ENCODE assay signal across 2 cellular contexts in the genomic region with DNA sequence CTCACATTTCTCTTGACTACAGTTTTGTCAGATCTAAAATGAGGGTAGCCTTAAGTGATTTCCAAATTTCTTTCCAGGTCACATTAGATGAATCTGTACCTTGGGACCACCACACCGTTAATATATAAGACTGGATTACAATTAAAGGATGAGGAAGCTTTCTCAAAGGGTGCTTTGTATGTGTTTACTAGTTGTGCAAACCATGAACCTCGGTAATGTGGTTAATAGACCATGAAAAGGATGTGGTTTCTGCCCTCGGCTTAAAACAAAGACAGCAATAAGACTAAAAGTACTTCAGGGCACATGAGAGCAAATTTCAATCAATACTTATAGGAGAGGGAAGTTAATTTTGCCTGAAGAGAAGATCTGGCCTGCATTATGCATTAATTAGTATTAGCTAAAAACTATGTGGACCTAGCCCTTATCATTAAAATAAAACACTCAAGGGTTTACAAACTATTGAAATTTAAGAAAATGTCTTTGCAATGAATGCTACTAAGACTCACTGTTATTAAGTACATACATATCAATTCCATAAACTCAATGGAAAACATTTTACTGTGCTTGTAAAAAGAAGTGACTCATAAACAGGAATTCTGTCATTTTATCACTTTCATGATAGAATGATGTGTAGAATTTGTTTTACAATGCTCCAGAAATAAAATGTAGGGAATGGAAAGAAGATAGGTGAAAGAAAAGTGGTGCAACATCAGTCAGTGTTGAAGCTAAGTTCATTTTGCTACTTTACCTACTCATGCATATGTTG.
TF ChIP-seq lines count a peak whose summit lies in the region.

No MANE protein-coding gene starts in this region.

TF ChIP-seq in SK-N-SH, 30 proteins besides CTCF, POLR2A, EP300 and RAD21:
- TF ChIP-seq, protein P1, sequence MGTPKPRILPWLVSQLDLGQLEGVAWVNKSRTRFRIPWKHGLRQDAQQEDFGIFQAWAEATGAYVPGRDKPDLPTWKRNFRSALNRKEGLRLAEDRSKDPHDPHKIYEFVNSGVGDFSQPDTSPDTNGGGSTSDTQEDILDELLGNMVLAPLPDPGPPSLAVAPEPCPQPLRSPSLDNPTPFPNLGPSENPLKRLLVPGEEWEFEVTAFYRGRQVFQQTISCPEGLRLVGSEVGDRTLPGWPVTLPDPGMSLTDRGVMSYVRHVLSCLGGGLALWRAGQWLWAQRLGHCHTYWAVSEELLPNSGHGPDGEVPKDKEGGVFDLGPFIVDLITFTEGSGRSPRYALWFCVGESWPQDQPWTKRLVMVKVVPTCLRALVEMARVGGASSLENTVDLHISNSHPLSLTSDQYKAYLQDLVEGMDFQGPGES (IDR thresholded peaks at IDR 0.05; ENCODE audit: low read depth, low read length), result no peak
TF ChIP-seq in SK-N-SH: peak in this region for 0.

TF ChIP-seq in SK-N-SH treated with all-trans-retinoic acid at 6 μM for 48 hours, 23 proteins besides CTCF, POLR2A, EP300 and RAD21 (continued from another document):
- TF ChIP-seq, protein P2, sequence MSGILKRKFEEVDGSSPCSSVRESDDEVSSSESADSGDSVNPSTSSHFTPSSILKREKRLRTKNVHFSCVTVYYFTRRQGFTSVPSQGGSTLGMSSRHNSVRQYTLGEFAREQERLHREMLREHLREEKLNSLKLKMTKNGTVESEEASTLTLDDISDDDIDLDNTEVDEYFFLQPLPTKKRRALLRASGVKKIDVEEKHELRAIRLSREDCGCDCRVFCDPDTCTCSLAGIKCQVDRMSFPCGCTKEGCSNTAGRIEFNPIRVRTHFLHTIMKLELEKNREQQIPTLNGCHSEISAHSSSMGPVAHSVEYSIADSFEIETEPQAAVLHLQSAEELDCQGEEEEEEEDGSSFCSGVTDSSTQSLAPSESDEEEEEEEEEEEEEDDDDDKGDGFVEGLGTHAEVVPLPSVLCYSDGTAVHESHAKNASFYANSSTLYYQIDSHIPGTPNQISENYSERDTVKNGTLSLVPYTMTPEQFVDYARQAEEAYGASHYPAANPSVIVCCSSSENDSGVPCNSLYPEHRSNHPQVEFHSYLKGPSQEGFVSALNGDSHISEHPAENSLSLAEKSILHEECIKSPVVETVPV (CRISPR knock-in tag; IDR thresholded peaks at IDR 0.05), result no peak
- TF ChIP-seq ZNF8 (CRISPR knock-in tag; IDR thresholded peaks at IDR 0.05) (no peak), ZNF70 (CRISPR knock-in tag; IDR thresholded peaks at IDR 0.05) (no peak), ZNF565 (CRISPR knock-in tag; conservative IDR thresholded peaks at IDR 0.05; ENCODE audit: low read depth) (no peak), TCF4 (CRISPR knock-in tag; IDR thresholded peaks at IDR 0.05; ENCODE audit: borderline replicate concordance) (no peak), PPARA (CRISPR knock-in tag; IDR thresholded peaks at IDR 0.05; ENCODE audit: borderline replicate concordance) (no peak), CSDC2 (CRISPR knock-in tag; IDR thresholded peaks at IDR 0.05) (no peak), SNAI2 (CRISPR knock-in tag; IDR thresholded peaks at IDR 0.05) (no peak), OSR1 (CRISPR knock-in tag; IDR thresholded peaks at IDR 0.05) (no peak), GLIS3 (CRISPR knock-in tag; IDR thresholded peaks at IDR 0.05) (no peak), TOX (CRISPR knock-in tag; IDR thresholded peaks at IDR 0.05; ENCODE audit: borderline replicate concordance) (no peak), ARNTL (CRISPR knock-in tag; IDR thresholded peaks at IDR 0.05; ENCODE audit: borderline replicate concordance, low read depth) (no peak), ZC3H10 (CRISPR knock-in tag; IDR thresholded peaks at IDR 0.05) (no peak)
- TF ChIP-seq, protein P3, sequence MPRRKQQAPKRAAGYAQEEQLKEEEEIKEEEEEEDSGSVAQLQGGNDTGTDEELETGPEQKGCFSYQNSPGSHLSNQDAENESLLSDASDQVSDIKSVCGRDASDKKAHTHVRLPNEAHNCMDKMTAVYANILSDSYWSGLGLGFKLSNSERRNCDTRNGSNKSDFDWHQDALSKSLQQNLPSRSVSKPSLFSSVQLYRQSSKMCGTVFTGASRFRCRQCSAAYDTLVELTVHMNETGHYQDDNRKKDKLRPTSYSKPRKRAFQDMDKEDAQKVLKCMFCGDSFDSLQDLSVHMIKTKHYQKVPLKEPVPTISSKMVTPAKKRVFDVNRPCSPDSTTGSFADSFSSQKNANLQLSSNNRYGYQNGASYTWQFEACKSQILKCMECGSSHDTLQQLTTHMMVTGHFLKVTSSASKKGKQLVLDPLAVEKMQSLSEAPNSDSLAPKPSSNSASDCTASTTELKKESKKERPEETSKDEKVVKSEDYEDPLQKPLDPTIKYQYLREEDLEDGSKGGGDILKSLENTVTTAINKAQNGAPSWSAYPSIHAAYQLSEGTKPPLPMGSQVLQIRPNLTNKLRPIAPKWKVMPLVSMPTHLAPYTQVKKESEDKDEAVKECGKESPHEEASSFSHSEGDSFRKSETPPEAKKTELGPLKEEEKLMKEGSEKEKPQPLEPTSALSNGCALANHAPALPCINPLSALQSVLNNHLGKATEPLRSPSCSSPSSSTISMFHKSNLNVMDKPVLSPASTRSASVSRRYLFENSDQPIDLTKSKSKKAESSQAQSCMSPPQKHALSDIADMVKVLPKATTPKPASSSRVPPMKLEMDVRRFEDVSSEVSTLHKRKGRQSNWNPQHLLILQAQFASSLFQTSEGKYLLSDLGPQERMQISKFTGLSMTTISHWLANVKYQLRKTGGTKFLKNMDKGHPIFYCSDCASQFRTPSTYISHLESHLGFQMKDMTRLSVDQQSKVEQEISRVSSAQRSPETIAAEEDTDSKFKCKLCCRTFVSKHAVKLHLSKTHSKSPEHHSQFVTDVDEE (CRISPR knock-in tag; IDR thresholded peaks at IDR 0.05), result no peak
- TF ChIP-seq, protein P4, sequence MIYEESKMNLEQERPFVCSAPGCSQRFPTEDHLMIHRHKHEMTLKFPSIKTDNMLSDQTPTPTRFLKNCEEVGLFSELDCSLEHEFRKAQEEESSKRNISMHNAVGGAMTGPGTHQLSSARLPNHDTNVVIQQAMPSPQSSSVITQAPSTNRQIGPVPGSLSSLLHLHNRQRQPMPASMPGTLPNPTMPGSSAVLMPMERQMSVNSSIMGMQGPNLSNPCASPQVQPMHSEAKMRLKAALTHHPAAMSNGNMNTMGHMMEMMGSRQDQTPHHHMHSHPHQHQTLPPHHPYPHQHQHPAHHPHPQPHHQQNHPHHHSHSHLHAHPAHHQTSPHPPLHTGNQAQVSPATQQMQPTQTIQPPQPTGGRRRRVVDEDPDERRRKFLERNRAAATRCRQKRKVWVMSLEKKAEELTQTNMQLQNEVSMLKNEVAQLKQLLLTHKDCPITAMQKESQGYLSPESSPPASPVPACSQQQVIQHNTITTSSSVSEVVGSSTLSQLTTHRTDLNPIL (CRISPR knock-in tag; IDR thresholded peaks at IDR 0.05; ENCODE audit: low read depth), result no peak
- TF ChIP-seq, protein P5, sequence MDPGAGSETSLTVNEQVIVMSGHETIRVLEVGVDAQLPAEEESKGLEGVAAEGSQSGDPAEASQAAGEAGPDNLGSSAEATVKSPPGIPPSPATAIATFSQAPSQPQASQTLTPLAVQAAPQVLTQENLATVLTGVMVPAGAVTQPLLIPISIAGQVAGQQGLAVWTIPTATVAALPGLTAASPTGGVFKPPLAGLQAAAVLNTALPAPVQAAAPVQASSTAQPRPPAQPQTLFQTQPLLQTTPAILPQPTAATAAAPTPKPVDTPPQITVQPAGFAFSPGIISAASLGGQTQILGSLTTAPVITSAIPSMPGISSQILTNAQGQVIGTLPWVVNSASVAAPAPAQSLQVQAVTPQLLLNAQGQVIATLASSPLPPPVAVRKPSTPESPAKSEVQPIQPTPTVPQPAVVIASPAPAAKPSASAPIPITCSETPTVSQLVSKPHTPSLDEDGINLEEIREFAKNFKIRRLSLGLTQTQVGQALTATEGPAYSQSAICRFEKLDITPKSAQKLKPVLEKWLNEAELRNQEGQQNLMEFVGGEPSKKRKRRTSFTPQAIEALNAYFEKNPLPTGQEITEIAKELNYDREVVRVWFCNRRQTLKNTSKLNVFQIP (CRISPR knock-in tag; IDR thresholded peaks at IDR 0.05; ENCODE audit: borderline replicate concordance, low read depth), result no peak
